16 cellular contexts compared by ENCODE assay signal in the genomic region with DNA sequence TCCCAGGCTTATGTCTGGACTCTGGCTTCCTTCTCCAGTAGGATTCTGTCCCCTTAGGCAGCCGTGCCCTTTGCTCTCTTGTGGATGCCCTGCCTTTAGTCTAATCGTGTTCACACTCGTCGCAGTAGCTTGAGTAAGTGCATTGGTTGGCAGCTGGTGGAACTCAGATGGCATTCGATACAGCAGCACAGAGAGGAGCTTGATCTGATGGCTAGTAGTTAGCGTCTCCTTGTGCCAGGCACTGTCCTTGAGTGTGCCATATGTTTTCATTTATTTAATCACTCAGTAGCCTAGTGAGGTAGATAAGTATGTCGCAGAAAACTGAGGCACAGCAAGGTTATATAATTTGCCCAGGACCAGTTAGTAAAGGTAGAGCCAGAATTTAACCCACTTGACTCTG. TPM values are rescaled to one million over a fixed set of nuclear protein-coding genes. Genes with fewer than 3 reads are reported as not detected.
DNase-seq lines count a peak whose midpoint lies in the region; ATAC-seq and TF ChIP-seq lines count a peak whose summit lies in the region.
"Had no signal": no experiment of that assay in that cellular context is flagged by ENCODE, and none has a peak within 500 bp of the region (broad histone marks: within the 10 kb centered on the region; RNA-seq: fewer than 3 reads in every experiment).

No MANE protein-coding gene starts in this region.

- in situ Hi-C loops in brain microvascular endothelial cell (cut with HindIII; ENCODE audit: low pct_ligation_motif_present, low sequenced_read_pairs): no loop called here

- H2AFZ ChIP-seq in HCT116 (ENCODE audit: low read depth, low read length, poor library complexity, severe bottlenecking) (no peak overlapping the region), PC-3 (ENCODE audit: low read length) (no peak overlapping the region)

- DNase-seq in HCT116 (ENCODE audit: low read depth, low spot score) (no peak), PC-3 (no peak), esophagus muscularis mucosa (ENCODE audit: extremely low spot score) (peak; percentile 78), mucosa of descending colon (no peak), NCI-H1048 (lab: John Stamatoyannopoulos, UW) (no peak), brain microvascular endothelial cell (no peak)
- DNase-seq: CD4-positive, alpha-beta memory T cell; DMS53; GOT3; KG1; NCI-H1436; NCI-H1930; OCI-M1; SHP77 treated with DMSO at 0.1 percent for 48 hours had no signal

- H3K9me3 ChIP-seq in HCT116 (ENCODE audit: control insufficient read depth in 1 of 2, insufficient read depth in 1 of 2, low read depth in 1 of 2, low read length in 2 of 2) (no peaks in the 10 kb centered on the region), PC-3 (ENCODE audit: low read length) (no peaks in the 10 kb centered on the region), esophagus muscularis mucosa (no peaks in the 10 kb centered on the region), mucosa of descending colon (no peaks in the 10 kb centered on the region)

- no peak for TF ChIP-seq POLR2A in HCT116 (IDR thresholded peaks at IDR 0.05; ENCODE audit: borderline replicate concordance, extremely low read depth, insufficient read depth, insufficient read length)
- no peak for TF ChIP-seq POLR2A in esophagus muscularis mucosa (IDR thresholded peaks at IDR 0.05; ENCODE audit: low read depth)

- no peak for TF ChIP-seq EP300 in esophagus muscularis mucosa (IDR thresholded peaks at IDR 0.05)

- no peaks in the 10 kb centered on the region for H3K79me2 ChIP-seq in HCT116 (ENCODE audit: insufficient read depth, low read length)
- no peaks in the 10 kb centered on the region for H3K79me2 ChIP-seq in PC-3 (ENCODE audit: low read length)

- H3K9me2 ChIP-seq in HCT116 (ENCODE audit: insufficient read depth): no peaks in the 10 kb centered on the region
- H3K9me2 ChIP-seq in PC-3 (replicated peaks; ENCODE audit: low read length): no peaks in the 10 kb centered on the region

- WGBS in esophagus muscularis mucosa: 74% methylated on average over 7 of the region's 7 CpGs

- H3K27ac ChIP-seq in HCT116 (ENCODE audit: low read depth, low read length): no peak overlapping the region
- no peak overlapping the region for H3K27ac ChIP-seq in PC-3 (ENCODE audit: low read length)
- no peak overlapping the region for H3K27ac ChIP-seq in esophagus muscularis mucosa (replicated peaks in 1 of 4)
- H3K27ac ChIP-seq in brain microvascular endothelial cell: no peak overlapping the region

- H3K4me3 ChIP-seq in HCT116 (replicated peaks in 1 of 2; ENCODE audit: low read depth in 1 of 2, low read length in 2 of 2) (no peak overlapping the region), PC-3 (ENCODE audit: low read length) (no peak overlapping the region), esophagus muscularis mucosa (no peak overlapping the region), mucosa of descending colon (no peak overlapping the region), brain microvascular endothelial cell (ENCODE audit: low read depth, low read length) (no peak overlapping the region)

- H3F3A ChIP-seq in PC-3 (ENCODE audit: low read length, unreplicated experiment): no peaks in the 10 kb centered on the region

- CTCF ChIA-PET in HCT116 (lab: Charles Lee) (no interaction called here), PC-3 (lab: Charles Lee) (no interaction called here)

- H3K27me3 ChIP-seq in HCT116 (ENCODE audit: insufficient read depth, low read length) (no peaks in the 10 kb centered on the region), PC-3 (ENCODE audit: low read length) (no peaks in the 10 kb centered on the region), esophagus muscularis mucosa (peaks cover 0 to 3% (median 0%) of the 10 kb centered on the region in 4 donors), brain microvascular endothelial cell (replicated peaks) (no peaks in the 10 kb centered on the region)

- H3K36me3 ChIP-seq in HCT116 (ENCODE audit: control insufficient read depth in 1 of 2, insufficient read depth in 2 of 2, low read length in 2 of 2): no peaks in the 10 kb centered on the region
- no peaks in the 10 kb centered on the region for H3K36me3 ChIP-seq in PC-3 (ENCODE audit: low read depth, low read length)
- no peaks in the 10 kb centered on the region for H3K36me3 ChIP-seq in esophagus muscularis mucosa
- H3K36me3 ChIP-seq in mucosa of descending colon (ENCODE audit: low read depth): no peaks in the 10 kb centered on the region
- H3K36me3 ChIP-seq in brain microvascular endothelial cell (replicated peaks): no peaks in the 10 kb centered on the region

- TF ChIP-seq CTCF in HCT116 (IDR thresholded peaks at IDR 0.05 in 2 of 3, conservative IDR thresholded peaks at IDR 0.05 in 1 of 3; ENCODE audit: borderline replicate concordance in 1 of 3, insufficient read depth in 1 of 3, low read depth in 2 of 3, low read length in 2 of 3) (no peak), PC-3 (conservative IDR thresholded peaks at IDR 0.05; ENCODE audit: low read depth, low read length) (no peak), esophagus muscularis mucosa (IDR thresholded peaks at IDR 0.05) (no peak), mucosa of descending colon (IDR thresholded peaks at IDR 0.05) (no peak), brain microvascular endothelial cell (IDR thresholded peaks at IDR 0.05; ENCODE audit: low read depth, low read length, missing control alignments) (no peak)

- H4K20me1 ChIP-seq in HCT116 (ENCODE audit: insufficient read depth) (no peaks in the 10 kb centered on the region), PC-3 (ENCODE audit: low read length) (no peaks in the 10 kb centered on the region)

- BruUV-seq in HCT116 (replicated peaks; lab: Mats Ljungman, UMichigan) (TSS peak; percentile 16), PC-3 (replicated peaks; lab: Mats Ljungman, UMichigan) (TSS peak; percentile 13)

- RAD21 ChIA-PET in HCT116 (lab: Charles Lee; ENCODE audit: low non-redundant PET in 1 of 2, low total read pairs in 2 of 2, uncharacterized antibody in 2 of 2, unreplicated experiment in 2 of 2): no interaction called here

- intact Hi-C loops in HCT116 (cut with micrococcal nuclease): no loop called here
- intact Hi-C loops in PC-3 (cut with micrococcal nuclease): no loop called here
- intact Hi-C loops in esophagus muscularis mucosa (cut with DNase I): no loop called here
- intact Hi-C loops in mucosa of descending colon (cut with DNase I, micrococcal nuclease): no loop called here

- peaks cover 0 to 7% of the 10 kb centered on the region in 2 experiments; a peak in 1 of 4 replicates for H3K4me1 ChIP-seq in HCT116 (ENCODE audit: control insufficient read depth in 1 of 2, insufficient read depth in 2 of 2, low read length in 2 of 2)
- 0 out of 2 replicates have a peak, but pooled peaks cover 3% of the 10 kb centered on the region for H3K4me1 ChIP-seq in PC-3 (ENCODE audit: insufficient read depth, low read length)
- no peaks in the 10 kb centered on the region for H3K4me1 ChIP-seq in esophagus muscularis mucosa
- peaks cover 12% of the 10 kb centered on the region for H3K4me1 ChIP-seq in mucosa of descending colon (ENCODE audit: low read depth)

- H3K4me2 ChIP-seq in HCT116 (ENCODE audit: low read length) (no peak overlapping the region), PC-3 (ENCODE audit: low read length) (no peak overlapping the region)

- no peak for TF ChIP-seq RAD21 in HCT116 (IDR thresholded peaks at IDR 0.05; ENCODE audit: low read depth)

- H3K9ac ChIP-seq in HCT116 (ENCODE audit: low read length) (no peak overlapping the region), PC-3 (ENCODE audit: low read length) (no peak overlapping the region)

- POLR2A ChIA-PET in HCT116 (lab: Charles Lee) (no interaction called here), PC-3 (lab: Charles Lee; ENCODE audit: unreplicated experiment) (no interaction called here)

- no peak for ATAC-seq in HCT116
- ATAC-seq in PC-3: no peak
- peak; percentile 45 for ATAC-seq in mucosa of descending colon
- ATAC-seq in HG03108 (IDR thresholded peaks at IDR 0.05; ENCODE audit: unreplicated experiment): no peak
- no peak for ATAC-seq in GM18520 (IDR thresholded peaks at IDR 0.05; ENCODE audit: unreplicated experiment)

TF ChIP-seq in HCT116, 20 proteins besides CTCF, POLR2A, EP300 and RAD21:
- TF ChIP-seq CBX3 (IDR thresholded peaks at IDR 0.05; ENCODE audit: low read depth): no peak

RNA-seq across cellular contexts. Expression of gene PARP12, which starts 18.2 kb away (rescaled TPM):
- total RNA-seq in HCT116 (2021; ENCODE audit: unreplicated experiment): 17.7 TPM
- 11.4 and 17.3 TPM in 2 replicates for polyA plus RNA-seq in HCT116 (2012)
- 25.5 and 28.1 TPM in 2 replicates for total RNA-seq in PC-3 (2014; rRNA removed)
- total RNA-seq in esophagus muscularis mucosa: 10 to 100 TPM; 20.6 to 24.5 (median 23.4) TPM
- 10 to 100 TPM; 55.7 to 77.0 (median 61.8) TPM for total RNA-seq in mucosa of descending colon
